In genomic region chr12:108635201-108635996, GRCh38 we compare ENCODE assay signal across 8 cellular contexts. TPM values are rescaled to one million over a fixed set of nuclear protein-coding genes. Genes with fewer than 3 reads are reported as not detected.
A peak's percentile ranks its signal among the peaks of the same experiment; 100 is the strongest.
DNase-seq lines count a peak whose midpoint lies in the region; ATAC-seq and TF ChIP-seq lines count a peak whose summit lies in the region.

No MANE protein-coding gene starts in this region.

- TF ChIP-seq CTCF in gastrocnemius medialis (IDR thresholded peaks at IDR 0.05 in 4 of 5, conservative IDR thresholded peaks at IDR 0.05 in 1 of 5) = no peak

- H3K36me3 Mint-ChIP-seq in activated naive CD8-positive, alpha-beta T cell treated with anti-CD3 and anti-CD28 coated beads, Interleukin-2, amount 10 ng/mL, durations not matched to agents 7 days and 5 days = peaks cover 32% of the 10 kb centered on the region

- in situ Hi-C loops in gastrocnemius medialis (cut with MboI; ENCODE audit: low sequenced_read_pairs in 4 of 4) = loop anchor here (25.0 kb wide), 2 partner anchors 327 to 452 kb away; partner anchors contain the start of genes ALKBH2 (in 2 of the 4) and UNG (in 2 of the 4)

- no peak for TF ChIP-seq POLR2A in gastrocnemius medialis (IDR thresholded peaks at IDR 0.05)

- no peaks in the 10 kb centered on the region for H3K36me3 ChIP-seq in gastrocnemius medialis

- peak; percentile 41 for ATAC-seq in HG02763 (IDR thresholded peaks at IDR 0.05; ENCODE audit: unreplicated experiment)
- peak; percentile 37 for ATAC-seq in activated naive CD8-positive, alpha-beta T cell treated with anti-CD3 and anti-CD28 coated beads, Interleukin-2, amount 10 ng/mL, durations not matched to agents 7 days and 5 days (ENCODE audit: low read depth)
- no peak for ATAC-seq in gastrocnemius medialis

- intact Hi-C loops in gastrocnemius medialis (cut with DNase I; ENCODE audit: low total_unique reads) = no loop called here

- H3K4me1 Mint-ChIP-seq in activated naive CD8-positive, alpha-beta T cell treated with anti-CD3 and anti-CD28 coated beads, Interleukin-2, amount 10 ng/mL, durations not matched to agents 7 days and 5 days = peaks cover 43% of the 10 kb centered on the region

- H3K27me3 Mint-ChIP-seq in activated naive CD8-positive, alpha-beta T cell treated with anti-CD3 and anti-CD28 coated beads, Interleukin-2, amount 10 ng/mL, durations not matched to agents 7 days and 5 days = no peaks in the 10 kb centered on the region

- POLR2A ChIA-PET in activated naive CD8-positive, alpha-beta T cell treated with anti-CD3 and anti-CD28 coated beads, Interleukin-2, amount 10 ng/mL, durations not matched to agents 7 days and 5 days (lab: Charles Lee) = interaction anchor here (0.6 to 10.8 kb wide), 14 partner anchors 9 to 1887 kb away, joined by 3 to 156 read pairs (median 4); partner anchors contain the start of genes ISCU, SART3 and SSH1

- peaks cover 12 to 15% of the 10 kb centered on the region in 2 donors for H3K4me1 ChIP-seq in gastrocnemius medialis

- peak overlapping the region; percentile 100 for H3K4me3 Mint-ChIP-seq in activated naive CD8-positive, alpha-beta T cell treated with anti-CD3 and anti-CD28 coated beads, Interleukin-2, amount 10 ng/mL, durations not matched to agents 7 days and 5 days

- H3K9me3 ChIP-seq in gastrocnemius medialis = no peaks in the 10 kb centered on the region

- H3K9me3 Mint-ChIP-seq in activated naive CD8-positive, alpha-beta T cell treated with anti-CD3 and anti-CD28 coated beads, Interleukin-2, amount 10 ng/mL, durations not matched to agents 7 days and 5 days = no peaks in the 10 kb centered on the region

- DNase-seq in activated gamma-delta T cell treated with Interleukin-2 at 50 U/mL for 16 hours (peak; percentile 49), activated gamma-delta T cell (lab: John Stamatoyannopoulos, UW) (no peak), NCI-H187 treated with DMSO at 0.1 percent for 48 hours (lab: John Stamatoyannopoulos, UW) (peak; percentile 8), gastrocnemius medialis (no peak), dermis blood vessel endothelial cell (no peak)
- DNase-seq in activated naive CD8-positive, alpha-beta T cell treated with anti-CD3 and anti-CD28 coated beads, Interleukin-2, amount 10 ng/mL, durations not matched to agents 7 days and 5 days = peak; percentile 60
- DNase-seq in stimulated activated CD4-positive, alpha-beta T cell treated with anti-CD3 and anti-CD28 coated beads, Interleukin-2, amount 100 ng/mL, for 24 hours = peak; percentile 56 to 58

- H3K4me3 ChIP-seq in gastrocnemius medialis = no peak overlapping the region

- no peak overlapping the region for H3K27ac ChIP-seq in gastrocnemius medialis

- H3K27me3 ChIP-seq in gastrocnemius medialis = peaks cover 0 to 11% (median 0%) of the 10 kb centered on the region in 3 donors

- H3K27ac Mint-ChIP-seq in activated naive CD8-positive, alpha-beta T cell treated with anti-CD3 and anti-CD28 coated beads, Interleukin-2, amount 10 ng/mL, durations not matched to agents 7 days and 5 days = peak overlapping the region; percentile 100

RNA-seq across cellular contexts. Expression of gene SELPLG, which starts 1.7 kb away (rescaled TPM):
- 100 to 1,000 TPM; 159 to 163 TPM for total RNA-seq in activated naive CD8-positive, alpha-beta T cell treated with anti-CD3 and anti-CD28 coated beads, Interleukin-2, amount 10 ng/mL, durations not matched to agents 7 days and 5 days
- total RNA-seq in gastrocnemius medialis (1 to 10 TPM in 3 of 4 donors, under 1 TPM in 1; 0.19 to 5.0 (median 2.6) TPM), dermis blood vessel endothelial cell (0.65 and 0.85 TPM in 2 replicates)

RNA-seq across cellular contexts. Expression of gene TMEM119, which starts 37.5 kb away (rescaled TPM):
- total RNA-seq in activated naive CD8-positive, alpha-beta T cell treated with anti-CD3 and anti-CD28 coated beads, Interleukin-2, amount 10 ng/mL, durations not matched to agents 7 days and 5 days = under 1 TPM; 0.11 to 0.48 TPM
- total RNA-seq in gastrocnemius medialis (under 1 TPM in 1 of 4 donors, not detected in 3; 0.85 TPM), dermis blood vessel endothelial cell (under 0.01 TPM in 1 of 2 replicates, not detected in the other)

Comparison
In these comparisons a context has a peak if more than half of its experiments do, and no peak if none do; other contexts are left out.
1. DNase-seq: peak in activated gamma-delta T cell treated with Interleukin-2 at 50 U/mL for 16 hours (single experiment), NCI-H187 treated with DMSO at 0.1 percent for 48 hours (single experiment), activated naive CD8-positive, alpha-beta T cell treated with anti-CD3 and anti-CD28 coated beads, Interleukin-2, amount 10 ng/mL, durations not matched to agents 7 days and 5 days (single experiment) and stimulated activated CD4-positive, alpha-beta T cell treated with anti-CD3 and anti-CD28 coated beads, Interleukin-2, amount 100 ng/mL, for 24 hours (2 of 2); none in activated gamma-delta T cell (single experiment), gastrocnemius medialis (0 of 2) and dermis blood vessel endothelial cell (single experiment).
2. ATAC-seq: peak in HG02763 (single experiment) and activated naive CD8-positive, alpha-beta T cell treated with anti-CD3 and anti-CD28 coated beads, Interleukin-2, amount 10 ng/mL, durations not matched to agents 7 days and 5 days (single experiment); none in gastrocnemius medialis (0 of 2).
3. RNA of gene SELPLG, which starts 1.7 kb away (total RNA-seq): 159 to 163 TPM in activated naive CD8-positive, alpha-beta T cell treated with anti-CD3 and anti-CD28 coated beads, Interleukin-2, amount 10 ng/mL, durations not matched to agents 7 days and 5 days; 0.19 to 5.0 TPM in gastrocnemius medialis and 0.65 to 0.85 TPM in dermis blood vessel endothelial cell; every median in the first group is over 10 times any median in the second.